Comparison of ENCODE assay signal across 11 cellular contexts in genomic region chr13:40318366-40318765, GRCh38.
A peak's percentile ranks its signal among the peaks of the same experiment; 100 is the strongest.
DNase-seq lines count a peak whose midpoint lies in the region; ATAC-seq, FAIRE-seq and TF ChIP-seq lines count a peak whose summit lies in the region.
"Had no signal": no experiment of that assay in that cellular context is flagged by ENCODE, and none has a peak within 500 bp of the region (broad histone marks: within the 10 kb centered on the region; RNA-seq: fewer than 3 reads in every experiment).

No MANE protein-coding gene starts in this region.

- H3K9me3 ChIP-seq in SK-N-SH = no peaks in the 10 kb centered on the region
- no peaks in the 10 kb centered on the region for H3K9me3 ChIP-seq in small intestine (ENCODE audit: control insufficient read depth, low read depth)
- H3K9me3 ChIP-seq in suprapubic skin = no peaks in the 10 kb centered on the region

- FAIRE-seq in small intestine (lab: Jason Lieb, UNC) = no peak

- TF ChIP-seq EP300 in SK-N-SH (IDR thresholded peaks at IDR 0.05; ENCODE audit: borderline replicate concordance in 1 of 2, low read depth in 1 of 2, low read length in 1 of 2) = no peak
- no peak for TF ChIP-seq EP300 in suprapubic skin (IDR thresholded peaks at IDR 0.05)

- TF ChIP-seq POLR2A in suprapubic skin (IDR thresholded peaks at IDR 0.05) = no peak

- H3K4me1 ChIP-seq in SK-N-SH (ENCODE audit: control insufficient read depth in 1 of 2, insufficient read depth in 2 of 2, low read depth in 1 of 2, low read length in 1 of 2) (no peaks in the 10 kb centered on the region; a peak in 1 of 4 replicates), small intestine (ENCODE audit: control insufficient read depth in 2 of 2, insufficient read depth in 1 of 2, low read depth in 1 of 2, low read length in 1 of 2) (peaks cover 0 to 2% of the 10 kb centered on the region in 2 donors), suprapubic skin (no peaks in the 10 kb centered on the region)
- H3K4me1 ChIP-seq: ascending aorta had no signal

- no peak overlapping the region for H3K4me3 Mint-ChIP-seq in endothelial cell (ENCODE audit: unreplicated experiment)

- WGBS in SK-N-SH (ENCODE audit: low lambda C conversion rate) = 27% methylated on average over 1 of the region's 2 CpGs
- 7 to 42% (median 30%) methylated on average over 2 of the region's 2 CpGs for WGBS in small intestine, 3 donors
- WGBS in suprapubic skin = 50% methylated on average over 2 of the region's 2 CpGs

- DNase-seq in SK-N-SH (peak; percentile 36), NCI-H526 treated with DMSO at 0.1 percent for 48 hours (lab: John Stamatoyannopoulos, UW) (peak; percentile 21), head of caudate nucleus (peak in 41 of 42 donors; percentile 8 to 80 (median 47)), small intestine (peak; percentile 18), endothelial cell (ENCODE audit: low spot score) (no peak), suprapubic skin (ENCODE audit: low spot score in 2 of 2) (no peak), GM03348 (ENCODE audit: low spot score) (no peak)
- DNase-seq: spleen; stimulated activated naive CD8-positive, alpha-beta T cell treated with anti-CD3 and anti-CD28 coated beads, Interleukin-15, Interleukin-2, amounts not matched to agents 100 U/mL and 50 U/mL, for 24 hours had no signal

- H3K4me3 ChIP-seq in SK-N-SH (ENCODE audit: low read depth in 2 of 2, low read length in 1 of 2) (no peak overlapping the region), small intestine (ENCODE audit: low read depth in 1 of 2, low read length in 2 of 2) (no peak overlapping the region), suprapubic skin (no peak overlapping the region)
- H3K4me3 ChIP-seq: ascending aorta, spleen had no signal

- POLR2A ChIA-PET in SK-N-SH (lab: Yijun Ruan, JAX) = interaction anchor here (0.6 kb wide), 1 partner anchor 86 kb away, joined by 3 read pairs; no protein-coding TSS in a partner anchor

- H3K36me3 ChIP-seq in SK-N-SH (replicated peaks in 1 of 2; ENCODE audit: control insufficient read depth in 1 of 2, insufficient read depth in 2 of 2, low read length in 1 of 2) = no peaks in the 10 kb centered on the region
- no peaks in the 10 kb centered on the region for H3K36me3 ChIP-seq in small intestine (ENCODE audit: control insufficient read depth in 2 of 2, insufficient read depth in 2 of 2, low read length in 2 of 2)
- no peaks in the 10 kb centered on the region for H3K36me3 ChIP-seq in suprapubic skin
- H3K36me3 ChIP-seq: ascending aorta, spleen had no signal

- CTCF ChIA-PET in SK-N-SH (lab: Yijun Ruan, JAX) = no interaction called here

- TF ChIP-seq CTCF in SK-N-SH (IDR thresholded peaks at IDR 0.05) = no peak
- TF ChIP-seq CTCF in endothelial cell (IDR thresholded peaks at IDR 0.05; ENCODE audit: unreplicated experiment) = no peak
- no peak for TF ChIP-seq CTCF in suprapubic skin (IDR thresholded peaks at IDR 0.05)

- H3K9me2 ChIP-seq in SK-N-SH = no peaks in the 10 kb centered on the region

- no peak overlapping the region for H3K4me2 ChIP-seq in SK-N-SH

- H3K79me2 ChIP-seq in SK-N-SH (ENCODE audit: insufficient read depth) = no peaks in the 10 kb centered on the region

- intact Hi-C loops in head of caudate nucleus (cut with DNase I) = no loop called here

- ATAC-seq in SK-N-SH treated with all-trans-retinoic acid at 6 μM for 48 hours = no peak
- ATAC-seq: stimulated activated naive CD8-positive, alpha-beta T cell treated with anti-CD3 and anti-CD28 coated beads, Interleukin-15, Interleukin-2, amounts not matched to agents 100 U/mL and 50 U/mL, for 24 hours had no signal

- H3K9me3 Mint-ChIP-seq in endothelial cell (ENCODE audit: unreplicated experiment) = no peaks in the 10 kb centered on the region

- peaks cover 6% of the 10 kb centered on the region for H3K27me3 Mint-ChIP-seq in endothelial cell (ENCODE audit: unreplicated experiment)

- no peaks in the 10 kb centered on the region for H3K36me3 Mint-ChIP-seq in endothelial cell (ENCODE audit: low read depth, unreplicated experiment)

- no peak for TF ChIP-seq RAD21 in SK-N-SH (IDR thresholded peaks at IDR 0.05; ENCODE audit: low read length)

- H3K27ac ChIP-seq in SK-N-SH (ENCODE audit: low read depth in 2 of 2, low read length in 1 of 2) = no peak overlapping the region
- H3K27ac ChIP-seq in small intestine (ENCODE audit: low read depth in 1 of 2, low read length in 1 of 2) = no peak overlapping the region
- H3K27ac ChIP-seq in suprapubic skin = no peak overlapping the region
- H3K27ac ChIP-seq: ascending aorta, spleen had no signal

- peaks cover 42% of the 10 kb centered on the region for H3K4me1 Mint-ChIP-seq in endothelial cell (ENCODE audit: unreplicated experiment)

- H3F3A ChIP-seq in SK-N-SH (replicated peaks; ENCODE audit: insufficient read depth) = no peaks in the 10 kb centered on the region

- no peak overlapping the region for H3K27ac Mint-ChIP-seq in endothelial cell (ENCODE audit: unreplicated experiment)

- H2AFZ ChIP-seq in SK-N-SH (ENCODE audit: low read depth) = no peak overlapping the region

- no peak overlapping the region for H3K9ac ChIP-seq in SK-N-SH

- no peaks in the 10 kb centered on the region for H4K20me1 ChIP-seq in SK-N-SH (ENCODE audit: insufficient read depth)

- H3K27me3 ChIP-seq in SK-N-SH (ENCODE audit: insufficient read depth) (no peaks in the 10 kb centered on the region), small intestine (ENCODE audit: control insufficient read depth in 2 of 2, insufficient read depth in 2 of 2, low read length in 2 of 2) (no peaks in the 10 kb centered on the region), suprapubic skin (no peaks in the 10 kb centered on the region)
- H3K27me3 ChIP-seq: ascending aorta, spleen had no signal

TF ChIP-seq in SK-N-SH, 30 proteins besides CTCF, POLR2A, EP300 and RAD21:
- TF ChIP-seq NRF1 (IDR thresholded peaks at IDR 0.05; ENCODE audit: low read depth, low read length) (no peak), NFIC (IDR thresholded peaks at IDR 0.05; ENCODE audit: borderline replicate concordance) (peak; percentile 32)

TF ChIP-seq in SK-N-SH treated with all-trans-retinoic acid at 6 μM for 48 hours, 23 proteins besides CTCF, POLR2A, EP300 and RAD21:
- TF ChIP-seq CSDC2 (CRISPR knock-in tag; IDR thresholded peaks at IDR 0.05) (no peak), ZNF8 (CRISPR knock-in tag; IDR thresholded peaks at IDR 0.05) (no peak), ZC3H10 (CRISPR knock-in tag; IDR thresholded peaks at IDR 0.05) (no peak), ZFP30 (CRISPR knock-in tag; IDR thresholded peaks at IDR 0.05) (no peak), ZFP3 (CRISPR knock-in tag; IDR thresholded peaks at IDR 0.05) (no peak)

Comparison
In these comparisons a context has a peak if more than half of its experiments do, and no peak if none do; other contexts are left out.
1. DNase-seq: peak in SK-N-SH (single experiment), NCI-H526 treated with DMSO at 0.1 percent for 48 hours (single experiment), head of caudate nucleus (41 of 42) and small intestine (single experiment); none in endothelial cell (single experiment), suprapubic skin (0 of 2) and GM03348 (single experiment).